In the genomic region with DNA sequence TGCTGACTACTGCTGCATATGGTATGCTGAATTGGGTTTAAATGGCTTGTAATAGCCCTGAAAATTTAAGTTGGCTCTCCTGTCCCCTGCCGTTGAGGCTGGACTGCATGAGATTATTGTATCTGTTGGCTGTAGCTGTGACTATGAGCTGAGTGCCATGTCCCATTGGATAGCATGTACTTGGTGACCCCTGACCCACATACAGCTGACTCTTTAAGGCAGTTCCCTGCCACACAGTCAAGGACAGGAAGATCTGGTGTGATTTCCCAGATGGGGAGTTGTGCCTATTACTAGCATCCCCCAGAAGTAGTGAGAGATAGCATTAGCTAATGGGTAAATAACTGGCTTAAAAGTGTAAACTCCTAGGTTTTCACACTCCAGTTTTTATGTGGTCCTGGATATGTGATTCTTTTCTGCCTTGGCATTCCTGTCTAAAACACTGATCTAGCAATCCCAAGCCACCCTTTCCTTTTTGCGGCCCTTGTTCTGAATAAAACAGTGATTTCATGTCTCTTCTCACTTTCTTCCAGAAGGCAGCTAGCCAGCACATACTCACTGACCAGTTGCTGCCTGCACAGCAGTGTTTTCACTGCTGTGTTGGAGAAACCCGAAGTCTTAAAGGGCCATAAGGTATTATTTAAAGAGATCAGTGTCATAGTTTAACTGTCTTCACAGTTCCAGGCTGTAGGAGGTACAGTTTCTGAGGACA, we compare ENCODE assay signal across 16 cellular contexts. TPM values are rescaled to one million over a fixed set of nuclear protein-coding genes. Genes with fewer than 3 reads are reported as not detected.
DNase-seq lines count a peak whose midpoint lies in the region; ATAC-seq, FAIRE-seq and TF ChIP-seq lines count a peak whose summit lies in the region.
"Had no signal": no experiment of that assay in that cellular context is flagged by ENCODE, and none has a peak within 500 bp of the region (broad histone marks: within the 10 kb centered on the region; RNA-seq: fewer than 3 reads in every experiment).

No MANE protein-coding gene starts in this region.

- no peaks in the 10 kb centered on the region for H3K79me2 ChIP-seq in astrocyte (ENCODE audit: insufficient read depth, low read length)
- H3K79me2 ChIP-seq in osteoblast (ENCODE audit: insufficient read depth, low read length): peaks cover 13% of the 10 kb centered on the region

- TF ChIP-seq CTCF in astrocyte (IDR thresholded peaks at IDR 0.05; ENCODE audit: insufficient read depth, low read depth, low read length) (no peak), osteoblast (IDR thresholded peaks at IDR 0.05; ENCODE audit: extremely low read depth, low read depth, low read length) (no peak)

- no peak overlapping the region for H3K4me2 ChIP-seq in astrocyte (ENCODE audit: low read length)
- H3K4me2 ChIP-seq in osteoblast (ENCODE audit: insufficient read depth, low read length): peak overlapping the region; percentile 37
- H3K4me2 ChIP-seq: A549 had no signal

- H3K27ac ChIP-seq in astrocyte (ENCODE audit: low read depth, low read length) (no peak overlapping the region), osteoblast (ENCODE audit: low read depth, low read length) (peak overlapping the region; percentile 38)
- H3K27ac ChIP-seq: A549, SJSA1 had no signal

- peaks cover 76% of the 10 kb centered on the region for H4K20me1 ChIP-seq in astrocyte (ENCODE audit: insufficient read depth, low read length)
- H4K20me1 ChIP-seq in osteoblast (ENCODE audit: insufficient read depth, low read length): peaks cover 32% of the 10 kb centered on the region

- no peaks in the 10 kb centered on the region for H3K4me1 ChIP-seq in astrocyte (ENCODE audit: insufficient read depth, low read length)
- H3K4me1 ChIP-seq in osteoblast (ENCODE audit: insufficient read depth, low read length): peaks cover 23% of the 10 kb centered on the region

- H3K4me1 Mint-ChIP-seq in astrocyte (ENCODE audit: low read depth, unreplicated experiment): peaks cover 27% of the 10 kb centered on the region
- H3K4me1 Mint-ChIP-seq: activated CD4-positive, alpha-beta T cell treated with anti-CD3 and anti-CD28 coated beads for 36 hours had no signal

- H3K27me3 Mint-ChIP-seq in astrocyte (ENCODE audit: low read depth, unreplicated experiment): no peaks in the 10 kb centered on the region
- H3K27me3 Mint-ChIP-seq: activated CD4-positive, alpha-beta T cell treated with anti-CD3 and anti-CD28 coated beads for 36 hours; stimulated activated naive B cell treated with anti-CD40 and anti-IgM and Interleukin-4, amounts not matched to agents 10 μg/mL and 1 μg/mL and 100 μg/mL, for 72 hours had no signal

- peak overlapping the region; percentile 22 for H3K27ac Mint-ChIP-seq in astrocyte (ENCODE audit: unreplicated experiment)
- H3K27ac Mint-ChIP-seq: activated CD4-positive, alpha-beta T cell treated with anti-CD3 and anti-CD28 coated beads for 36 hours; stimulated activated naive B cell treated with anti-CD40 and anti-IgM and Interleukin-4, amounts not matched to agents 10 μg/mL and 1 μg/mL and 100 μg/mL, for 72 hours had no signal

- peaks cover 16% of the 10 kb centered on the region for H3K36me3 ChIP-seq in astrocyte (ENCODE audit: insufficient read depth, low read length)
- H3K36me3 ChIP-seq in osteoblast (ENCODE audit: insufficient read depth, low read length): peaks cover 19% of the 10 kb centered on the region

- DNase-seq in AG08395 (ENCODE audit: low spot score): peak; percentile 43
- DNase-seq in astrocyte (ENCODE audit: low read depth): peak; percentile 16
- DNase-seq in Right ventricle myocardium superior: no peak
- no peak for DNase-seq in osteoblast (ENCODE audit: insufficient read length, low spot score, missing footprints)
- no peak for DNase-seq in posterior cingulate gyrus
- DNase-seq: activated CD4-positive, alpha-beta T cell treated with anti-CD3 and anti-CD28 coated beads for 36 hours; activated naive CD4-positive, alpha-beta T cell; GOT3; stimulated activated naive B cell treated with anti-CD40 and anti-IgM and Interleukin-4, amounts not matched to agents 10 μg/mL and 1 μg/mL and 100 μg/mL, for 72 hours had no signal

- H3K36me3 Mint-ChIP-seq in astrocyte (ENCODE audit: low read depth, unreplicated experiment): peaks cover 28% of the 10 kb centered on the region

- peak; percentile 84 for ATAC-seq in Right ventricle myocardium superior (ENCODE audit: poor library complexity)
- ATAC-seq in GM21717 (IDR thresholded peaks at IDR 0.05; ENCODE audit: unreplicated experiment): no peak
- ATAC-seq in GM21515 (IDR thresholded peaks at IDR 0.05; ENCODE audit: unreplicated experiment): no peak
- no peak for ATAC-seq in GM21526 (IDR thresholded peaks at IDR 0.05; ENCODE audit: low FRiP score, unreplicated experiment)
- ATAC-seq: activated CD4-positive, alpha-beta T cell treated with anti-CD3 and anti-CD28 coated beads for 36 hours; stimulated activated naive B cell treated with anti-CD40 and anti-IgM and Interleukin-4, amounts not matched to agents 10 μg/mL and 1 μg/mL and 100 μg/mL, for 72 hours had no signal

- no peaks in the 10 kb centered on the region for H3K9me3 ChIP-seq in astrocyte (ENCODE audit: insufficient read depth, low read depth, low read length)
- no peaks in the 10 kb centered on the region for H3K9me3 ChIP-seq in osteoblast (ENCODE audit: low read depth, low read length)
- H3K9me3 ChIP-seq: A549, SJSA1 had no signal

- no peak overlapping the region for H3K4me3 ChIP-seq in astrocyte (ENCODE audit: insufficient read depth, low read depth, low read length)
- H3K4me3 ChIP-seq in osteoblast (ENCODE audit: insufficient read depth, low read length): no peak overlapping the region
- H3K4me3 ChIP-seq: A549, lung, SJSA1 had no signal

- no peak overlapping the region for H3K9ac ChIP-seq in astrocyte (ENCODE audit: low read length)

- intact Hi-C loops in Right ventricle myocardium superior (cut with DNase I): no loop called here
- intact Hi-C loops in posterior cingulate gyrus (cut with DNase I): loop anchor here (1.0 kb wide), 1 partner anchor 8 kb away; no protein-coding TSS in a partner anchor

- FAIRE-seq in astrocyte (lab: Jason Lieb, UNC): no peak
- FAIRE-seq: A549 had no signal

- H2AFZ ChIP-seq in astrocyte (ENCODE audit: low read depth, low read length) (no peak overlapping the region), osteoblast (ENCODE audit: low read length) (no peak overlapping the region)

- H3K4me3 Mint-ChIP-seq in astrocyte (ENCODE audit: unreplicated experiment): no peak overlapping the region
- H3K4me3 Mint-ChIP-seq: activated CD4-positive, alpha-beta T cell treated with anti-CD3 and anti-CD28 coated beads for 36 hours; stimulated activated naive B cell treated with anti-CD40 and anti-IgM and Interleukin-4, amounts not matched to agents 10 μg/mL and 1 μg/mL and 100 μg/mL, for 72 hours had no signal

- H3K9me3 Mint-ChIP-seq in astrocyte (ENCODE audit: unreplicated experiment): no peaks in the 10 kb centered on the region
- H3K9me3 Mint-ChIP-seq: stimulated activated naive B cell treated with anti-CD40 and anti-IgM and Interleukin-4, amounts not matched to agents 10 μg/mL and 1 μg/mL and 100 μg/mL, for 72 hours had no signal

- H3K27me3 ChIP-seq in astrocyte (ENCODE audit: insufficient read depth, low read length): no peaks in the 10 kb centered on the region
- H3K27me3 ChIP-seq in osteoblast (ENCODE audit: insufficient read depth, low read length): no peaks in the 10 kb centered on the region
- H3K27me3 ChIP-seq: SJSA1 had no signal

RNA-seq across cellular contexts. Expression of a gene that starts 35.9 kb away (rescaled TPM):
- total RNA-seq in astrocyte: 4.4 and 4.5 TPM in 2 replicates
- total RNA-seq in Right ventricle myocardium superior: 1.9 TPM
- 0.29 and 0.72 TPM in 2 replicates for total RNA-seq in osteoblast
- total RNA-seq: NCI-H460 had no signal

Comparison
In these comparisons a context has a peak if more than half of its experiments do, and no peak if none do; other contexts are left out.
1. DNase-seq: peak in AG08395 (single experiment) and astrocyte (single experiment); none in Right ventricle myocardium superior (single experiment), osteoblast (single experiment) and posterior cingulate gyrus (0 of 10).